9 cellular contexts compared by ENCODE assay signal in the genomic region with DNA sequence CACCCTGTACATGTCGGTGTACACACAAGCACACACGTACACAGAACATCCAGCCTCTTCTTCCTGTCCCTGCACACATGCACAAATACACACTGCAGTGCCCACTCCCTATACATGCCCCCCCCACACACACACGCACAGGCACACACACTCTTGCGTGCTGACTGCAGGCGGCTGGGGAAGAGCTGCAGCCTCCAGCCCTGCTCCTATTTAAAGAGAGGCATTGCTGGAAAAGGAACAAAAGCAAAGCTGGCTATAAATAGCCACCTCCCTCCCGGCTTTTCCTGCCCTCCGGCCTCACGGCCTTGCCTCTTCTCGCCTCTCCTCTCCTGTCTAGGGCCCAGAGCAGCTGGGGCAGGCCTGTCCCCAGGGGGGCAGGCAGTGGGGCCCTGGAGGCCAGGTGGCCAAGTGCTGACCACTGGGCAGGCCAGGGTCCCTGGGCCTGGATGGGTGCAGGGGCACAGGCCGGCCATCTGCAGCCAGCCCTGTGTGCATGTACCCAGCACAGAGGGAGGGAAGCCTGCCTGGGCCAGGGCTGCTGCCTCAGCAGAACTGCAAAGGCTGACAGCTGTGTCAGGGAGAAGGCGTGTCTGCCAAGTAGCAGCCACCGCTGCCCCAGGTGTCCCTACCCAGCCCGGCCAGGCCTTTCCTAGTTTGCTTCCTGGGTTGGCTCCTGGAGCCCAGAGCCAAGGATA. TPM values are rescaled to one million over a fixed set of nuclear protein-coding genes. Genes with fewer than 3 reads are reported as not detected.
DNase-seq lines count a peak whose midpoint lies in the region; ATAC-seq and TF ChIP-seq lines count a peak whose summit lies in the region.
"Had no signal": no experiment of that assay in that cellular context is flagged by ENCODE, and none has a peak within 500 bp of the region (broad histone marks: within the 10 kb centered on the region; RNA-seq: fewer than 3 reads in every experiment).

No MANE protein-coding gene starts in this region.

- H3K27me3 ChIP-seq in GM23338 (ENCODE audit: insufficient read depth) (peaks cover 33% of the 10 kb centered on the region), Peyer's patch (no peaks in the 10 kb centered on the region), fibroblast of lung (ENCODE audit: control insufficient read depth, insufficient read depth, low read length) (peaks cover 3% of the 10 kb centered on the region), osteoblast (ENCODE audit: insufficient read depth, low read length) (peaks cover 8% of the 10 kb centered on the region)

- H3K36me3 ChIP-seq in GM23338 (ENCODE audit: insufficient read depth): no peaks in the 10 kb centered on the region
- H3K36me3 ChIP-seq in Peyer's patch: no peaks in the 10 kb centered on the region
- H3K36me3 ChIP-seq in fibroblast of lung (ENCODE audit: control insufficient read depth, insufficient read depth, low read length): no peaks in the 10 kb centered on the region
- no peaks in the 10 kb centered on the region for H3K36me3 ChIP-seq in osteoblast (ENCODE audit: insufficient read depth, low read length)

- H2AFZ ChIP-seq in GM23338 (no peak overlapping the region), fibroblast of lung (ENCODE audit: low read length) (peak overlapping the region; percentile 41), osteoblast (ENCODE audit: low read length) (peak overlapping the region; percentile 81)

- no peaks in the 10 kb centered on the region for H4K20me1 ChIP-seq in GM23338 (replicated peaks; ENCODE audit: insufficient read depth)
- H4K20me1 ChIP-seq in fibroblast of lung (ENCODE audit: control insufficient read depth, extremely low read depth, insufficient read depth, low read length): no peaks in the 10 kb centered on the region
- no peaks in the 10 kb centered on the region for H4K20me1 ChIP-seq in osteoblast (ENCODE audit: insufficient read depth, low read length)

- peaks cover 31% of the 10 kb centered on the region for H3K4me1 Mint-ChIP-seq in GM23338
- peaks cover 2% of the 10 kb centered on the region for H3K4me1 Mint-ChIP-seq in activated naive CD4-positive, alpha-beta T cell treated with anti-CD3 and anti-CD28 coated beads, Interleukin-2, amount 10 ng/mL, durations not matched to agents 7 days and 5 days

- H3K4me3 Mint-ChIP-seq in GM23338: peak overlapping the region; percentile 56
- no peak overlapping the region for H3K4me3 Mint-ChIP-seq in activated naive CD4-positive, alpha-beta T cell treated with anti-CD3 and anti-CD28 coated beads, Interleukin-2, amount 10 ng/mL, durations not matched to agents 7 days and 5 days

- H3K9ac ChIP-seq in fibroblast of lung (ENCODE audit: insufficient read depth, low read length): peak overlapping the region; percentile 16

- H3K36me3 Mint-ChIP-seq in GM23338 (ENCODE audit: low read depth): no peaks in the 10 kb centered on the region
- no peaks in the 10 kb centered on the region for H3K36me3 Mint-ChIP-seq in activated naive CD4-positive, alpha-beta T cell treated with anti-CD3 and anti-CD28 coated beads, Interleukin-2, amount 10 ng/mL, durations not matched to agents 7 days and 5 days

- no peak overlapping the region for H3K27ac ChIP-seq in GM23338 (ENCODE audit: low read depth)
- H3K27ac ChIP-seq in Peyer's patch: peak overlapping the region in 2 of 4 donors; percentile 44 to 73
- H3K27ac ChIP-seq in fibroblast of lung (ENCODE audit: insufficient read depth, low read length): no peak overlapping the region
- no peak overlapping the region for H3K27ac ChIP-seq in osteoblast (ENCODE audit: low read depth, low read length)
- H3K27ac ChIP-seq: HL-60 had no signal

- no peaks in the 10 kb centered on the region for H3F3A ChIP-seq in GM23338 (replicated peaks; ENCODE audit: low read depth)

- no peaks in the 10 kb centered on the region for H3K9me2 ChIP-seq in GM23338 (ENCODE audit: insufficient read depth)

- peak; percentile 34 for ATAC-seq in GM23338
- no peak for ATAC-seq in GM18909 (IDR thresholded peaks at IDR 0.05; ENCODE audit: poor library complexity, unreplicated experiment)

- CTCF ChIA-PET in activated naive CD4-positive, alpha-beta T cell treated with anti-CD3 and anti-CD28 coated beads, Interleukin-2, amount 10 ng/mL, durations not matched to agents 7 days and 5 days (lab: Charles Lee): no interaction called here

- no peak for TF ChIP-seq POLR2A in Peyer's patch (IDR thresholded peaks at IDR 0.05)

- H3K4me1 ChIP-seq in GM23338 (ENCODE audit: insufficient read depth): peaks cover 14% of the 10 kb centered on the region; the same call in 1 of the 2 replicates
- peaks cover 4 to 33% (median 7%) of the 10 kb centered on the region in 4 donors for H3K4me1 ChIP-seq in Peyer's patch
- peaks cover 6% of the 10 kb centered on the region for H3K4me1 ChIP-seq in fibroblast of lung (ENCODE audit: control insufficient read depth, extremely low read depth, insufficient read depth, low read length)
- H3K4me1 ChIP-seq in osteoblast (ENCODE audit: insufficient read depth, low read length): peaks cover 5% of the 10 kb centered on the region

- no peaks in the 10 kb centered on the region for H3K79me2 ChIP-seq in GM23338 (replicated peaks; ENCODE audit: insufficient read depth)
- no peaks in the 10 kb centered on the region for H3K79me2 ChIP-seq in fibroblast of lung (ENCODE audit: control insufficient read depth, insufficient read depth, low read length)
- no peaks in the 10 kb centered on the region for H3K79me2 ChIP-seq in osteoblast (ENCODE audit: insufficient read depth, low read length)

- peak; percentile 46 for DNase-seq in GM23338 (ENCODE audit: low spot score)
- DNase-seq in Peyer's patch: peak in 2 of 3 donors; percentile 76 to 79
- DNase-seq in fibroblast of lung (ENCODE audit: low read depth in 2 of 2): peak; percentile 34 to 42
- peak; percentile 89 for DNase-seq in osteoblast (ENCODE audit: insufficient read length, low spot score, missing footprints)
- DNase-seq in middle frontal gyrus (ENCODE audit: extremely low spot score, low spot score): no peak
- no peak for DNase-seq in activated naive CD4-positive, alpha-beta T cell treated with anti-CD3 and anti-CD28 coated beads, Interleukin-2, amount 10 ng/mL, durations not matched to agents 7 days and 5 days
- DNase-seq in T-helper 2 cell: no peak

- H3K4me2 ChIP-seq in GM23338 (0 out of 2 replicates have a peak overlapping the region, but pooled peaks have one; percentile 43), fibroblast of lung (ENCODE audit: extremely low read depth, insufficient read depth, low read length) (no peak overlapping the region), osteoblast (ENCODE audit: insufficient read depth, low read length) (no peak overlapping the region)

- H3K4me3 ChIP-seq in GM23338 (peak overlapping the region; percentile 17; the same call in 1 of the 2 replicates), Peyer's patch (no peak overlapping the region), fibroblast of lung (replicated peaks in 1 of 4; ENCODE audit: control extremely low read depth in 1 of 4, insufficient read depth in 1 of 4, low read depth in 3 of 4, low read length in 4 of 4) (no peak overlapping the region), osteoblast (ENCODE audit: insufficient read depth, low read length) (no peak overlapping the region)

- H3K27ac Mint-ChIP-seq in GM23338: no peak overlapping the region
- H3K27ac Mint-ChIP-seq in activated naive CD4-positive, alpha-beta T cell treated with anti-CD3 and anti-CD28 coated beads, Interleukin-2, amount 10 ng/mL, durations not matched to agents 7 days and 5 days: no peak overlapping the region

- no peaks in the 10 kb centered on the region for H3K9me3 Mint-ChIP-seq in GM23338
- H3K9me3 Mint-ChIP-seq in activated naive CD4-positive, alpha-beta T cell treated with anti-CD3 and anti-CD28 coated beads, Interleukin-2, amount 10 ng/mL, durations not matched to agents 7 days and 5 days: no peaks in the 10 kb centered on the region

- H3K9me3 ChIP-seq in Peyer's patch (no peaks in the 10 kb centered on the region), fibroblast of lung (ENCODE audit: control insufficient read depth, insufficient read depth, low read depth, low read length) (no peaks in the 10 kb centered on the region), osteoblast (ENCODE audit: low read depth, low read length) (no peaks in the 10 kb centered on the region)

- H3K27me3 Mint-ChIP-seq in GM23338 (ENCODE audit: insufficient read depth, low read depth, poor library complexity): peaks cover 38% of the 10 kb centered on the region
- peaks cover 71% of the 10 kb centered on the region for H3K27me3 Mint-ChIP-seq in activated naive CD4-positive, alpha-beta T cell treated with anti-CD3 and anti-CD28 coated beads, Interleukin-2, amount 10 ng/mL, durations not matched to agents 7 days and 5 days

- TF ChIP-seq CTCF in GM23338 (conservative IDR thresholded peaks at IDR 0.05; ENCODE audit: low read depth in 2 of 2): no peak
- no peak for TF ChIP-seq CTCF in Peyer's patch (IDR thresholded peaks at IDR 0.05)
- no peak for TF ChIP-seq CTCF in fibroblast of lung (conservative IDR thresholded peaks at IDR 0.05 in 1 of 2, IDR thresholded peaks at IDR 0.05 in 1 of 2; ENCODE audit: low read depth in 1 of 2, low read length in 2 of 2)
- TF ChIP-seq CTCF in osteoblast (IDR thresholded peaks at IDR 0.05; ENCODE audit: extremely low read depth, low read depth, low read length): no peak

RNA-seq across cellular contexts. Expression of gene RTN4RL1, which starts 25.4 kb away (rescaled TPM):
- total RNA-seq in GM23338 (2014; rRNA removed; shearing (Covaris generic)): 0.17 TPM in 1 of 2 replicates, not detected in the other
- not detected in 2 replicates for polyA plus RNA-seq in GM23338 (2016; fragmentation: Nextera tagmentation; extraction: Ambion mirVana)
- not detected for total RNA-seq in Peyer's patch
- 0.51 and 0.83 TPM in 2 replicates for total RNA-seq in fibroblast of lung
- 0.14 and 0.39 TPM in 2 replicates for polyA plus RNA-seq in fibroblast of lung
- polyA plus RNA-seq in fibroblast of lung (2012): 0.40 and 0.76 TPM in 2 replicates
- polyA minus RNA-seq in fibroblast of lung (ENCODE audit: low replicate concordance): 0.20 TPM in 1 of 2 replicates, not detected in the other
- total RNA-seq in osteoblast: 1.1 and 1.5 TPM in 2 replicates

RNA-seq across cellular contexts. Expression of gene DPH1, which starts 30.2 kb away (rescaled TPM):
- 22.3 and 28.2 TPM in 2 replicates for total RNA-seq in GM23338 (2014; rRNA removed; shearing (Covaris generic))
- 9.0 and 11.8 TPM in 2 replicates for polyA plus RNA-seq in GM23338 (2016; fragmentation: Nextera tagmentation; extraction: Ambion mirVana)
- total RNA-seq in Peyer's patch: 100 to 1,000 TPM in 1 of 4 donors, 10 to 100 TPM in 3; 25.9 to 130 (median 64.5) TPM
- total RNA-seq in fibroblast of lung: 21.3 and 23.1 TPM in 2 replicates
- polyA plus RNA-seq in fibroblast of lung: 28.5 and 31.3 TPM in 2 replicates
- polyA plus RNA-seq in fibroblast of lung (2012): 33.4 and 34.1 TPM in 2 replicates
- 194 and 205 TPM in 2 replicates for polyA minus RNA-seq in fibroblast of lung (ENCODE audit: low replicate concordance)
- 52.7 and 63.7 TPM in 2 replicates for total RNA-seq in osteoblast

RNA-seq across cellular contexts. Expression of gene OVCA2, which starts 42.1 kb away (rescaled TPM):
- 21.3 and 24.8 TPM in 2 replicates for total RNA-seq in GM23338 (2014; rRNA removed; shearing (Covaris generic))
- polyA plus RNA-seq in GM23338 (2016; fragmentation: Nextera tagmentation; extraction: Ambion mirVana): 14.9 and 15.9 TPM in 2 replicates
- total RNA-seq in Peyer's patch: 10 to 100 TPM; 32.4 to 49.0 (median 37.8) TPM
- 40.6 and 41.1 TPM in 2 replicates for total RNA-seq in fibroblast of lung
- 27.9 and 41.8 TPM in 2 replicates for polyA plus RNA-seq in fibroblast of lung
- polyA plus RNA-seq in fibroblast of lung (2012): 21.1 and 44.6 TPM in 2 replicates
- polyA minus RNA-seq in fibroblast of lung (ENCODE audit: low replicate concordance): 17.5 and 21.0 TPM in 2 replicates
- total RNA-seq in osteoblast: 59.0 and 61.3 TPM in 2 replicates

RNA-seq across cellular contexts. Expression of gene HIC1, which starts 55.2 kb away (rescaled TPM):
- total RNA-seq in GM23338 (2014; rRNA removed; shearing (Covaris generic)): 0.17 TPM in 1 of 2 replicates, not detected in the other
- polyA plus RNA-seq in GM23338 (2016; fragmentation: Nextera tagmentation; extraction: Ambion mirVana) (0.23 and 0.26 TPM in 2 replicates), fibroblast of lung (8.2 and 11.3 TPM in 2 replicates)
- total RNA-seq in Peyer's patch (10 to 100 TPM in 2 of 4 donors, 1 to 10 TPM in 2; 6.8 to 40.4 (median 12.8) TPM), fibroblast of lung (29.1 and 30.0 TPM in 2 replicates), osteoblast (18.5 and 19.7 TPM in 2 replicates)
- 31.7 and 32.0 TPM in 2 replicates for polyA plus RNA-seq in fibroblast of lung (2012)
- polyA minus RNA-seq in fibroblast of lung (ENCODE audit: low replicate concordance): 14.0 and 15.0 TPM in 2 replicates

Comparison
In these comparisons a context has a peak if more than half of its experiments do, and no peak if none do; other contexts are left out.
1. DNase-seq: peak in GM23338 (single experiment), Peyer's patch (2 of 3), fibroblast of lung (2 of 2) and osteoblast (single experiment); none in middle frontal gyrus (single experiment), activated naive CD4-positive, alpha-beta T cell treated with anti-CD3 and anti-CD28 coated beads, Interleukin-2, amount 10 ng/mL, durations not matched to agents 7 days and 5 days (single experiment) and T-helper 2 cell (0 of 5).